8 cellular contexts compared by ENCODE assay signal in the genomic region with DNA sequence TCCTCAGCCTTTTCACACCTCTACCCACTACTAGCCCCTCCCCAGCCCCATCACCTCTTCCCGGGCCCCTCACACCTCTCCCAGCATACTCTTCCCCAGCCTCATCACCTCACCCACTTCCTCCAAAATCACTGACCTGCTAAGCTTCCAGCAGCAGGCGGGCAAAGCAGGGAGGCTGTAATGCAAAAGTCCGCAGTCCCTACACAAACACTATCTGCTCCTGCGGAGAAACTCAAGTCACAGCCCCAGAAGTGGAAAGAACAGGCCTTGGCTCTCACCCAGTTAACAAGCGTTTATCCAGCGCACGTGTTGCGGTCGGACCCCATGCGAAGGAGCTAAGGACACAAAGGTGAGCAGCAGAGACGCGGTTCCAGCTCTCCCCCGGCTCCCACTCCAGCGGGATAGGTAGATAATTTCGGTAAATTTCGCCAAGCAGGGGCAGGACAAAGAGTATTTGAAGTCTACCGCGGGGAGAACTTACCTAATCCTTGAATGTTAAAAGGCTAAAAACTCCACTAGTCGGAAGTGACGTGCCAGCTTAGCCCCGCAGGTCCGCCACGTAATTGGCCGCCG. TPM values are rescaled to one million over a fixed set of nuclear protein-coding genes. Genes with fewer than 3 reads are reported as not detected.
DNase-seq lines count a peak whose midpoint lies in the region; ATAC-seq and TF ChIP-seq lines count a peak whose summit lies in the region.

No MANE protein-coding gene starts in this region.

- peak overlapping the region; percentile 86 for H3K4me3 ChIP-seq in astrocyte of the cerebellum (ENCODE audit: low read depth, low read length)
- H3K4me3 ChIP-seq in kidney epithelial cell (ENCODE audit: low read depth, low read length): peak overlapping the region; percentile 77

- DNase-seq in DMS53 (lab: John Stamatoyannopoulos, UW): peak; percentile 90
- DNase-seq in SK-N-DZ (ENCODE audit: low spot score): peak; percentile 57
- peak; percentile 24 for DNase-seq in astrocyte of the cerebellum (ENCODE audit: low read depth)
- DNase-seq in kidney epithelial cell (ENCODE audit: low read depth): no peak
- DNase-seq in stimulated activated CD4-positive, alpha-beta T cell treated with anti-CD3 and anti-CD28 coated beads, Interleukin-1b, Interleukin-23, amount 100 ng/mL, for 1 hour (ENCODE audit: low read depth in 2 of 2): peak; percentile 7 to 65

- TF ChIP-seq CTCF in astrocyte of the cerebellum (IDR thresholded peaks at IDR 0.05; ENCODE audit: low read depth, low read length, missing control alignments) (no peak), kidney epithelial cell (IDR thresholded peaks at IDR 0.05; ENCODE audit: insufficient read depth, low read length, poor library complexity, severe bottlenecking) (no peak)

- no peaks in the 10 kb centered on the region for H3K27me3 ChIP-seq in kidney epithelial cell (ENCODE audit: control insufficient read depth, insufficient read depth, low read length)

- H3K9me3 ChIP-seq in KOPT-K1 (ENCODE audit: insufficient read depth, low read length, poor library complexity, severe bottlenecking): no peaks in the 10 kb centered on the region

- ATAC-seq in GM21825 (IDR thresholded peaks at IDR 0.05; ENCODE audit: unreplicated experiment) (peak; percentile 33), HG02840 (IDR thresholded peaks at IDR 0.05; ENCODE audit: low FRiP score, unreplicated experiment) (no peak)

- in situ Hi-C loops in astrocyte of the cerebellum (cut with HindIII; ENCODE audit: low sequenced_read_pairs): no loop called here

- peak overlapping the region; percentile 77 for H3K27ac ChIP-seq in KOPT-K1 (ENCODE audit: low read depth, low read length, poor library complexity, severe bottlenecking)

- peaks cover 23% of the 10 kb centered on the region for H3K36me3 ChIP-seq in KOPT-K1 (ENCODE audit: insufficient read depth, low read length)
- peaks cover 1% of the 10 kb centered on the region for H3K36me3 ChIP-seq in kidney epithelial cell (ENCODE audit: control insufficient read depth, insufficient read depth, low read length)

RNA-seq across cellular contexts. Expression of a gene that starts 0.8 kb away (rescaled TPM):
- polyA plus RNA-seq in SK-N-DZ (2014; cell fraction: cytosol; rRNA removed): 13.9 and 17.1 TPM in 2 replicates
- polyA plus RNA-seq in SK-N-DZ (2014; cell fraction: nucleus; rRNA removed): 8.3 and 12.5 TPM in 2 replicates
- total RNA-seq in kidney epithelial cell: 14.9 and 16.1 TPM in 2 replicates

RNA-seq across cellular contexts. Expression of a gene that starts 19.0 kb away (rescaled TPM):
- polyA plus RNA-seq in SK-N-DZ (2014; cell fraction: cytosol; rRNA removed): 89.4 and 134 TPM in 2 replicates
- polyA plus RNA-seq in SK-N-DZ (2014; cell fraction: nucleus; rRNA removed): 118 and 156 TPM in 2 replicates
- 74.3 and 94.5 TPM in 2 replicates for total RNA-seq in kidney epithelial cell
